In the genomic region with DNA sequence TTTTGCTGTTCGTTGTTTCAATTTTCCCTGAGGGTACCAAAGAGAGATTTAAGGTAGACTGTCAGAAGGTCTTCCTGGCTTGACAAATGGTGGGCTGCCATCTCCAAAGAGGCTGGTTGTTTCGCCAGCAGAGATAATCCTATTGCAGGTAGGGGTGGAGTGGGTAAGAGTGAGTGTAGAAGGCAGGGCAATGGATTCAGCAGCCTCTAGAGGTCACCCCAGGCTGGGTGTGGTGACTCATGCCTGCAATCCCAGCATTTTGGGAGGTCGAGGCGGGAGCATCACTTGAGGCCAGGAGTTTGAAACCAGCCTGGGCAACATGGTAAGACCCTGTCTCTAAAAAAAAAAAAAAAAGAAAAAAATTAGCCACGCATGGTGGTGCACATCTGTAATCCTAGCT, we compare ENCODE assay signal across 11 cellular contexts. TPM values are rescaled to one million over a fixed set of nuclear protein-coding genes. Genes with fewer than 3 reads are reported as not detected.
DNase-seq lines count a peak whose midpoint lies in the region; ATAC-seq and TF ChIP-seq lines count a peak whose summit lies in the region.
"Had no signal": no experiment of that assay in that cellular context is flagged by ENCODE, and none has a peak within 500 bp of the region (broad histone marks: within the 10 kb centered on the region; RNA-seq: fewer than 3 reads in every experiment).

No MANE protein-coding gene starts in this region.

- CTCF ChIA-PET in mammary epithelial cell (lab: Charles Lee; ENCODE audit: low non-redundant PET) = interaction anchor here (0.6 kb wide), 1 partner anchor 19 kb away, joined by 4 read pairs; no protein-coding TSS in a partner anchor

- in situ Hi-C loops in mammary epithelial cell (cut with MboI; ENCODE audit: low sequenced_read_pairs in 2 of 2) = loop anchor here (10.0 kb wide), 1 partner anchor 92 kb away; no protein-coding TSS in a partner anchor

- peaks cover 3% of the 10 kb centered on the region; the same call in 1 of the 2 replicates for H3K9me3 ChIP-seq in MG63
- H3K9me3 ChIP-seq in mammary epithelial cell (replicated peaks; ENCODE audit: insufficient read depth, low read length) = no peaks in the 10 kb centered on the region
- H3K9me3 ChIP-seq: BLaER1 treated with 17β-estradiol and CSF1 and Interleukin-3, amounts not matched to agents 10 nM and 100 nM had no signal

- DNase-seq in NCI-H524 (lab: John Stamatoyannopoulos, UW) (peak; percentile 33 to 65), NCI-H524 treated with DMSO at 0.1 percent for 48 hours (lab: John Stamatoyannopoulos, UW) (no peak), MG63 (peak; percentile 45), mammary epithelial cell (peak; percentile 23), osteocyte (ENCODE audit: extremely low spot score, unreplicated experiment) (no peak)
- no peak for DNase-seq in activated T-cell treated with anti-CD3 and anti-CD28 coated beads, Interleukin-2, amount 50 U/mL, for 48 hours
- DNase-seq: activated CD4-positive, alpha-beta T cell treated with anti-CD3 and anti-CD28 coated beads for 48 hours had no signal

- TF ChIP-seq CTCF in mammary epithelial cell (conservative IDR thresholded peaks at IDR 0.05 in 1 of 2, IDR thresholded peaks at IDR 0.05 in 1 of 2; ENCODE audit: extremely low read depth in 1 of 2, insufficient read depth in 1 of 2, low read depth in 1 of 2, low read length in 2 of 2) = peak; percentile 39 to 49
- peak; percentile 28 for TF ChIP-seq CTCF in osteocyte (IDR thresholded peaks at IDR 0.05)

- no peaks in the 10 kb centered on the region for H3K9me3 Mint-ChIP-seq in osteocyte (ENCODE audit: unreplicated experiment)
- H3K9me3 Mint-ChIP-seq: IgD-negative memory B cell had no signal

- peaks cover 31% of the 10 kb centered on the region for H3K4me1 Mint-ChIP-seq in osteocyte (ENCODE audit: unreplicated experiment)

- no peak overlapping the region for H3K4me2 ChIP-seq in mammary epithelial cell (ENCODE audit: insufficient read depth, low read depth, low read length)
- H3K4me2 ChIP-seq: BLaER1 treated with 17β-estradiol and CSF1 and Interleukin-3, amounts not matched to agents 10 nM and 100 nM had no signal

- H3K27me3 ChIP-seq in MG63 = no peaks in the 10 kb centered on the region
- no peaks in the 10 kb centered on the region for H3K27me3 ChIP-seq in mammary epithelial cell (ENCODE audit: insufficient read depth, low read length)

- 39% methylated on average over 5 of the region's 5 CpGs for WGBS in mammary epithelial cell (ENCODE audit: low coverage, missing lambda C conversion rate)

- no peaks in the 10 kb centered on the region for H3K79me2 ChIP-seq in mammary epithelial cell (ENCODE audit: insufficient read depth, low read length)

- ATAC-seq in HG03139 (IDR thresholded peaks at IDR 0.05; ENCODE audit: unreplicated experiment) (no peak), HG02885 (IDR thresholded peaks at IDR 0.05; ENCODE audit: poor library complexity, unreplicated experiment) (no peak)

- H3K36me3 ChIP-seq in MG63 = peaks cover 6% of the 10 kb centered on the region; the same call in 1 of the 2 replicates
- no peaks in the 10 kb centered on the region for H3K36me3 ChIP-seq in mammary epithelial cell (ENCODE audit: insufficient read depth, low read length)
- H3K36me3 ChIP-seq: BLaER1 treated with 17β-estradiol and CSF1 and Interleukin-3, amounts not matched to agents 10 nM and 100 nM had no signal

- H3K27ac ChIP-seq in mammary epithelial cell (ENCODE audit: insufficient read depth, low read depth, low read length) = no peak overlapping the region
- H3K27ac ChIP-seq: BLaER1 treated with 17β-estradiol and CSF1 and Interleukin-3, amounts not matched to agents 10 nM and 100 nM had no signal

- H2AFZ ChIP-seq in mammary epithelial cell (ENCODE audit: low read depth, low read length) = no peak overlapping the region

- H3K4me3 Mint-ChIP-seq in osteocyte (ENCODE audit: unreplicated experiment) = no peak overlapping the region

- no peak overlapping the region for H3K27ac Mint-ChIP-seq in osteocyte (ENCODE audit: unreplicated experiment)
- H3K27ac Mint-ChIP-seq: IgD-negative memory B cell had no signal

- no peaks in the 10 kb centered on the region for H3K36me3 Mint-ChIP-seq in osteocyte (ENCODE audit: unreplicated experiment)

- no TSS peak for BruUV-seq in mammary epithelial cell (replicated peaks; lab: Mats Ljungman, UMichigan)

- H3K27me3 Mint-ChIP-seq in osteocyte (ENCODE audit: unreplicated experiment) = no peaks in the 10 kb centered on the region

- dilution Hi-C loops in mammary epithelial cell (cut with HindIII; ENCODE audit: low sequenced_read_pairs) = no loop called here

- no peaks in the 10 kb centered on the region for H4K20me1 ChIP-seq in mammary epithelial cell (ENCODE audit: insufficient read depth, low read length)

- peaks cover 13% of the 10 kb centered on the region for H3K4me1 ChIP-seq in mammary epithelial cell (ENCODE audit: insufficient read depth, low read length)

- no peak overlapping the region for H3K9ac ChIP-seq in mammary epithelial cell (ENCODE audit: insufficient read depth, low read length)
- H3K9ac ChIP-seq: BLaER1 treated with 17β-estradiol and CSF1 and Interleukin-3, amounts not matched to agents 10 nM and 100 nM had no signal

- H3K4me3 ChIP-seq in MG63 (no peak overlapping the region), mammary epithelial cell (replicated peaks in 1 of 3; ENCODE audit: insufficient read depth in 1 of 3, low read depth in 2 of 3, low read length in 3 of 3) (no peak overlapping the region)
- H3K4me3 ChIP-seq: BLaER1 treated with 17β-estradiol and CSF1 and Interleukin-3, amounts not matched to agents 10 nM and 100 nM had no signal

- intact Hi-C loops in mammary epithelial cell (cut with micrococcal nuclease) = loop anchor here (2.0 to 5.0 kb wide), 3 partner anchors 82 to 240 kb away; no protein-coding TSS in a partner anchor

RNA-seq across cellular contexts. Expression of gene DCAKD, which starts 34.6 kb away (rescaled TPM):
- total RNA-seq in MG63 (2014; rRNA removed; shearing (Covaris generic); ENCODE audit: low replicate concordance) = 20.7 and 24.1 TPM in 2 replicates
- total RNA-seq in mammary epithelial cell (10 to 100 TPM; 35.4 to 68.0 TPM), osteocyte (41.3 and 42.2 TPM in 2 replicates)
- 27.7 TPM for polyA plus RNA-seq in mammary epithelial cell
- 40.8 TPM for polyA minus RNA-seq in mammary epithelial cell

RNA-seq across cellular contexts. Expression of gene NMT1, which starts 44.3 kb away (rescaled TPM):
- total RNA-seq in MG63 (2014; rRNA removed; shearing (Covaris generic); ENCODE audit: low replicate concordance) = 103 and 154 TPM in 2 replicates
- total RNA-seq in mammary epithelial cell (100 to 1,000 TPM in 1 of 2 donors, 10 to 100 TPM in 1; 80.0 to 143 TPM), osteocyte (92.4 and 97.9 TPM in 2 replicates)
- polyA plus RNA-seq in mammary epithelial cell = 55.9 TPM
- polyA minus RNA-seq in mammary epithelial cell = 170 TPM

RNA-seq across cellular contexts. Expression of gene C1QL1, which starts 48.7 kb away (rescaled TPM):
- total RNA-seq in MG63 (2014; rRNA removed; shearing (Covaris generic); ENCODE audit: low replicate concordance) = 6.1 and 7.9 TPM in 2 replicates
- total RNA-seq in mammary epithelial cell = under 1 TPM in 1 of 2 donors, not detected in 1; 0.54 TPM
- polyA plus RNA-seq in mammary epithelial cell = 1.9 TPM
- not detected for polyA minus RNA-seq in mammary epithelial cell
- total RNA-seq in osteocyte = 1.2 and 1.4 TPM in 2 replicates
- polyA plus RNA-seq: IgD-negative memory B cell had no signal

Comparison
In these comparisons a context has a peak if more than half of its experiments do, and no peak if none do; other contexts are left out.
1. DNase-seq: peak in NCI-H524 (2 of 2), MG63 (single experiment) and mammary epithelial cell (single experiment); none in NCI-H524 treated with DMSO at 0.1 percent for 48 hours (single experiment), osteocyte (single experiment) and activated T-cell treated with anti-CD3 and anti-CD28 coated beads, Interleukin-2, amount 50 U/mL, for 48 hours (0 of 2).